ENCODE assay signal across 32 cellular contexts in the genomic region with DNA sequence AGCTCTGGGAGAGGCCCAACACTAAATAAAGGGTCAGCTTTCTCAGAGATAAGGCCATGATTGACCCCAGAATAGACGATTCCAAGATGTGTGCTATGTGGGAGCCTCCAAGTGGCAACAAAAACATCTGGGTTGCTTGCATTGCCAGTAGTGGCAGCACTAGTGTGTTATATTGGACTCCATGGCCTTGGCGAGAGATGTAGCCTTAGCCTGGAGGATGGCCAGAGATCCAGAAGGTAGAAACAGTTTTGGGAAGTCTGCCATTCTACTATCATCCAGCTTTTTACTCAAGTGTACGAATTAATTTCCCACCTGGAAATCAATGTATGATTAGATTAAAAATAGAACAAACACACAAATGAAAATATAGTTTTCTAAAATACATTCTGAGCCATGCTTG. TPM values are rescaled to one million over a fixed set of nuclear protein-coding genes. Genes with fewer than 3 reads are reported as not detected.
"Had no signal": no experiment of that assay in that cellular context is flagged by ENCODE, and none has a peak within 500 bp of the region (broad histone marks: within the 10 kb centered on the region; RNA-seq: fewer than 3 reads in every experiment).

No MANE protein-coding gene starts in this region.

- H3K27ac Mint-ChIP-seq: mesothelial cell of epicardium; naive B cell; natural killer cell; nephron progenitor cell; neural progenitor cell; progenitor cell of endocrine pancreas; stimulated activated naive CD8-positive, alpha-beta T cell treated with anti-CD3 and anti-CD28 coated beads, Interleukin-15, Interleukin-2, amounts not matched to agents 100 ng/mL and 50 ng/mL, for 24 hours; type B pancreatic cell had no signal

- H3K9me3 Mint-ChIP-seq: mesothelial cell of epicardium; naive B cell; nephron progenitor cell; neural progenitor cell; stimulated activated naive CD8-positive, alpha-beta T cell treated with anti-CD3 and anti-CD28 coated beads, Interleukin-15, Interleukin-2, amounts not matched to agents 100 ng/mL and 50 ng/mL, for 24 hours; type B pancreatic cell had no signal

- ATAC-seq: natural killer cell, right lobe of liver had no signal

- H3K4me1 Mint-ChIP-seq: mesothelial cell of epicardium, naive B cell, natural killer cell, nephron progenitor cell had no signal

- H3K27me3 Mint-ChIP-seq: progenitor cell of endocrine pancreas; stimulated activated naive CD8-positive, alpha-beta T cell treated with anti-CD3 and anti-CD28 coated beads, Interleukin-15, Interleukin-2, amounts not matched to agents 100 ng/mL and 50 ng/mL, for 24 hours had no signal

- H3K36me3 Mint-ChIP-seq: mesothelial cell of epicardium, naive B cell, natural killer cell, neural progenitor cell, type B pancreatic cell had no signal

- H3K4me3 Mint-ChIP-seq: mesothelial cell of epicardium; naive B cell; natural killer cell; nephron progenitor cell; neural progenitor cell; stimulated activated naive CD8-positive, alpha-beta T cell treated with anti-CD3 and anti-CD28 coated beads, Interleukin-15, Interleukin-2, amounts not matched to agents 100 ng/mL and 50 ng/mL, for 24 hours; type B pancreatic cell had no signal

- DNase-seq: islet precursor cell; left ventricle myocardium inferior; mesendoderm; naive B cell; natural killer cell; nephron progenitor cell; occipital lobe; right lobe of liver; stimulated activated CD4-positive, alpha-beta T cell treated with anti-CD3 and anti-CD28 coated beads, Interleukin-1b, Interleukin-23, amount 100 ng/mL, for 48 hours; stimulated activated CD4-positive, alpha-beta T cell treated with anti-CD3 and anti-CD28 coated beads, Interleukin-4, amount 100 ng/mL, for 1 hour; stimulated activated naive CD4-positive, alpha-beta T cell; uterus had no signal

RNA-seq across cellular contexts. Expression of gene OR8D4, which starts 3.0 kb away (rescaled TPM):
- total RNA-seq: kidney epithelial cell, left ventricle myocardium inferior, lung, mononuclear cell, natural killer cell, osteocyte, pulmonary artery endothelial cell, renal cortical epithelial cell, right atrium auricular region, right lobe of liver, smooth muscle cell, subcutaneous adipose tissue, suprapubic skin, tibial nerve, ureter had no signal

RNA-seq across cellular contexts. Expression of gene TMEM225, which starts 19.5 kb away (rescaled TPM):
- total RNA-seq: hepatocyte, kidney epithelial cell, left ventricle myocardium inferior, lower leg skin, lung, mesothelial cell of epicardium, mononuclear cell, natural killer cell, occipital lobe, osteocyte, progenitor cell of endocrine pancreas, pulmonary artery endothelial cell, renal cortical epithelial cell, right atrium auricular region, right lobe of liver, skeletal muscle tissue, smooth muscle cell, subcutaneous adipose tissue, suprapubic skin, tibial nerve, ureter, uterus had no signal

RNA-seq across cellular contexts. Expression of gene OR4D5, which starts 34.5 kb away (rescaled TPM):
- total RNA-seq: kidney epithelial cell, left ventricle myocardium inferior, lower leg skin, lung, mesothelial cell of epicardium, mononuclear cell, natural killer cell, occipital lobe, osteocyte, pulmonary artery endothelial cell, renal cortical epithelial cell, right atrium auricular region, right lobe of liver, smooth muscle cell, subcutaneous adipose tissue, suprapubic skin, tibial nerve, ureter, uterus had no signal

RNA-seq across cellular contexts. Expression of gene OR6T1, which starts 38.7 kb away (rescaled TPM):
- total RNA-seq: hepatocyte, kidney epithelial cell, left ventricle myocardium inferior, lower leg skin, lung, mesothelial cell of epicardium, mononuclear cell, natural killer cell, occipital lobe, osteocyte, progenitor cell of endocrine pancreas, pulmonary artery endothelial cell, renal cortical epithelial cell, right atrium auricular region, right lobe of liver, skeletal muscle tissue, smooth muscle cell, subcutaneous adipose tissue, suprapubic skin, tibial nerve, ureter, uterus had no signal
